In the genomic region with DNA sequence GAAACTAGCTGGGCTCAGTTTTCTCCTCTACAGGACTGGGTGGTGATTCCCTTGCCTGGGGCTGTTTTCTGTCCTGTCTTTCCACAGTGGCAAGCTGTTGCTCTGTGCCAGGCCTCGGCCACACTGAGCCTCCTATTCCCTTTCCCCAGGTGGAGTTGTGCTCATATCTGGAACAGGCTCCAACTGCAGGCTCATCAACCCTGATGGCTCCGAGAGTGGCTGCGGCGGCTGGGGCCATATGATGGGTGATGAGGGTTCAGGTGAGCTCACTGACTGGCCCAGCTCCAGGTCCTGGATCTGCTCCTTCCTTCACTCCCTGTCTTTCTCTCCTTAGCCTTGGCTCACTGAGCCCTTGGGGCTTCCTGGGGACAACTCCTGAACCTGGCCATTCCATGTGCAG, we compare ENCODE assay signal across 11 cellular contexts. TPM values are rescaled to one million over a fixed set of nuclear protein-coding genes. Genes with fewer than 3 reads are reported as not detected.
DNase-seq lines count a peak whose midpoint lies in the region; ATAC-seq, FAIRE-seq and TF ChIP-seq lines count a peak whose summit lies in the region.
"Had no signal": no experiment of that assay in that cellular context is flagged by ENCODE, and none has a peak within 500 bp of the region (broad histone marks: within the 10 kb centered on the region; RNA-seq: fewer than 3 reads in every experiment).

No MANE protein-coding gene starts in this region.

- CTCF ChIA-PET in activated CD8-positive, alpha-beta T cell treated with anti-CD3 and anti-CD28 coated beads for 36 hours (lab: Charles Lee) = interaction anchor here (1.4 to 7.4 kb wide), 2 partner anchors 28 to 155 kb away, joined by 3 to 71 read pairs; a partner anchor contains a TSS

- H3K4me3 ChIP-seq in transverse colon = no peak overlapping the region
- H3K4me3 ChIP-seq in kidney (ENCODE audit: low read length in 2 of 2) = no peak overlapping the region

- no peak for TF ChIP-seq POLR2A in transverse colon (IDR thresholded peaks at IDR 0.05)

- 90% methylated on average over 4 of the region's 4 CpGs; no CpG with 5 or more reads in 1 of the 2 donors for WGBS in transverse colon (ENCODE audit: low coverage in 1 of 2), 2 donors

- peaks cover 59% of the 10 kb centered on the region for H3K4me1 Mint-ChIP-seq in activated T-cell treated with anti-CD3 and anti-CD28 coated beads, Interleukin-2, amount 50 U/mL, for 72 hours (ENCODE audit: low read depth)
- H3K4me1 Mint-ChIP-seq in activated CD8-positive, alpha-beta T cell treated with anti-CD3 and anti-CD28 coated beads for 36 hours (ENCODE audit: low read depth) = peaks cover 47% of the 10 kb centered on the region

- H3K4me1 ChIP-seq in transverse colon (peaks cover 24 to 36% (median 27%) of the 10 kb centered on the region in 4 donors), kidney (ENCODE audit: control insufficient read depth in 1 of 2, insufficient read depth in 1 of 2, low read depth in 1 of 2, low read length in 2 of 2) (peaks cover 4 to 14% of the 10 kb centered on the region in 2 donors)

- H3K4me3 Mint-ChIP-seq in activated T-cell treated with anti-CD3 and anti-CD28 coated beads, Interleukin-2, amount 50 U/mL, for 72 hours = peak overlapping the region; percentile 33 to 88
- H3K4me3 Mint-ChIP-seq in activated CD8-positive, alpha-beta T cell treated with anti-CD3 and anti-CD28 coated beads for 36 hours = peak overlapping the region; percentile 15

- no peaks in the 10 kb centered on the region for H3K27me3 Mint-ChIP-seq in activated T-cell treated with anti-CD3 and anti-CD28 coated beads, Interleukin-2, amount 50 U/mL, for 72 hours (ENCODE audit: low read depth)
- no peaks in the 10 kb centered on the region for H3K27me3 Mint-ChIP-seq in activated CD8-positive, alpha-beta T cell treated with anti-CD3 and anti-CD28 coated beads for 36 hours

- H3K9me3 ChIP-seq in transverse colon = no peaks in the 10 kb centered on the region
- no peaks in the 10 kb centered on the region for H3K9me3 ChIP-seq in kidney (ENCODE audit: control insufficient read depth in 1 of 2, low read length in 2 of 2)
- H3K9me3 ChIP-seq: SK-N-SH had no signal

- H3K27ac ChIP-seq in layer of hippocampus (ENCODE audit: low read depth, low read length) (peak overlapping the region; percentile 39), transverse colon (peak overlapping the region; percentile 32 to 66 (median 48)), kidney (ENCODE audit: low read depth in 2 of 2, low read length in 2 of 2) (no peak overlapping the region)

- peaks cover 7 to 10% of the 10 kb centered on the region in 2 donors for H3K36me3 Mint-ChIP-seq in activated T-cell treated with anti-CD3 and anti-CD28 coated beads, Interleukin-2, amount 50 U/mL, for 72 hours (ENCODE audit: insufficient read depth in 2 of 2)
- H3K36me3 Mint-ChIP-seq in activated CD8-positive, alpha-beta T cell treated with anti-CD3 and anti-CD28 coated beads for 36 hours (ENCODE audit: low read depth) = peaks cover 20% of the 10 kb centered on the region

- no peak for DNase-seq in activated T-cell treated with anti-CD3 and anti-CD28 coated beads, Interleukin-2, amount 50 U/mL, for 72 hours
- no peak for DNase-seq in activated T-cell treated with anti-CD3 and anti-CD28 coated beads, Interleukin-2, amount 50 U/mL, for 48 hours
- no peak for DNase-seq in activated CD8-positive, alpha-beta T cell treated with anti-CD3 and anti-CD28 coated beads for 36 hours
- DNase-seq in transverse colon (no peak), kidney (no peak)
- DNase-seq: NCI-H1105 treated with DMSO at 0.1 percent for 48 hours, NCI-H69, SK-N-SH had no signal

- no peak for FAIRE-seq in kidney (lab: Jason Lieb, UNC)

- intact Hi-C loops in activated CD8-positive, alpha-beta T cell treated with anti-CD3 and anti-CD28 coated beads for 36 hours (cut with micrococcal nuclease) = no loop called here
- intact Hi-C loops in transverse colon (cut with DNase I; ENCODE audit: low total_unique reads) = no loop called here
- intact Hi-C loops in kidney (cut with DNase I) = no loop called here

- H3K9ac ChIP-seq in kidney (ENCODE audit: low read length in 2 of 2) = no peak overlapping the region
- H3K9ac ChIP-seq: SK-N-SH had no signal

- no peak for ATAC-seq in activated T-cell treated with anti-CD3 and anti-CD28 coated beads, Interleukin-2, amount 50 U/mL, for 72 hours (replicated peaks in 1 of 2)
- ATAC-seq in activated CD8-positive, alpha-beta T cell treated with anti-CD3 and anti-CD28 coated beads for 36 hours = no peak
- ATAC-seq in HG03175 (IDR thresholded peaks at IDR 0.05; ENCODE audit: unreplicated experiment) (no peak), GM19452 (IDR thresholded peaks at IDR 0.05; ENCODE audit: unreplicated experiment) (no peak)

- H3K27me3 ChIP-seq in layer of hippocampus (ENCODE audit: control insufficient read depth, insufficient read depth, low read length) (no peaks in the 10 kb centered on the region), transverse colon (no peaks in the 10 kb centered on the region)

- H3K27ac Mint-ChIP-seq in activated T-cell treated with anti-CD3 and anti-CD28 coated beads, Interleukin-2, amount 50 U/mL, for 72 hours = peak overlapping the region; percentile 25
- peak overlapping the region; percentile 83 for H3K27ac Mint-ChIP-seq in activated CD8-positive, alpha-beta T cell treated with anti-CD3 and anti-CD28 coated beads for 36 hours

- POLR2A ChIA-PET in activated CD8-positive, alpha-beta T cell treated with anti-CD3 and anti-CD28 coated beads for 36 hours (lab: Charles Lee) = interaction anchor here (2.5 kb wide), 1 partner anchor 9 kb away, joined by 17 read pairs; no protein-coding TSS in a partner anchor

- no peaks in the 10 kb centered on the region for H3K9me3 Mint-ChIP-seq in activated T-cell treated with anti-CD3 and anti-CD28 coated beads, Interleukin-2, amount 50 U/mL, for 72 hours
- no peaks in the 10 kb centered on the region for H3K9me3 Mint-ChIP-seq in activated CD8-positive, alpha-beta T cell treated with anti-CD3 and anti-CD28 coated beads for 36 hours

- in situ Hi-C loops in transverse colon (cut with MboI; ENCODE audit: low pct_ligation_motif_present in 1 of 4, low pct_unique_long_range_greater_than_20kb in 1 of 4, low sequenced_read_pairs in 3 of 4) = no loop called here

- no peak for TF ChIP-seq EP300 in transverse colon (IDR thresholded peaks at IDR 0.05; ENCODE audit: low read depth)

- H3K36me3 ChIP-seq in transverse colon (peaks cover 0 to 19% (median 8%) of the 10 kb centered on the region in 4 donors), kidney (ENCODE audit: control insufficient read depth in 1 of 2, insufficient read depth in 2 of 2, low read length in 2 of 2) (peaks cover 16 to 18% of the 10 kb centered on the region in 2 donors)

- TF ChIP-seq CTCF in activated CD8-positive, alpha-beta T cell treated with anti-CD3 and anti-CD28 coated beads for 36 hours (IDR thresholded peaks at IDR 0.05) = no peak
- TF ChIP-seq CTCF in transverse colon (IDR thresholded peaks at IDR 0.05) = no peak
- TF ChIP-seq CTCF in kidney (IDR thresholded peaks at IDR 0.05; ENCODE audit: borderline replicate concordance, extremely low read depth, insufficient read depth) = no peak

RNA-seq across cellular contexts. Expression of a gene that starts 4.0 kb away (rescaled TPM):
- 10 to 100 TPM; 51.3 to 53.8 TPM for total RNA-seq in activated T-cell treated with anti-CD3 and anti-CD28 coated beads, Interleukin-2, amount 50 U/mL, for 72 hours
- total RNA-seq in activated CD8-positive, alpha-beta T cell treated with anti-CD3 and anti-CD28 coated beads for 36 hours = 10 to 100 TPM; 33.6 to 38.7 TPM
- total RNA-seq in transverse colon (100 to 1,000 TPM in 1 of 4 donors, 10 to 100 TPM in 3; 58.0 to 125 (median 67.6) TPM), kidney (113 TPM)
- 102 TPM for polyA plus RNA-seq in kidney (ENCODE audit: insufficient read depth, low read depth, low replicate concordance)

RNA-seq across cellular contexts. Expression of a gene that starts 57.5 kb away (rescaled TPM):
- 10 to 100 TPM; 20.8 to 31.8 TPM for total RNA-seq in activated T-cell treated with anti-CD3 and anti-CD28 coated beads, Interleukin-2, amount 50 U/mL, for 72 hours
- 10 to 100 TPM; 13.8 to 14.0 TPM for total RNA-seq in activated CD8-positive, alpha-beta T cell treated with anti-CD3 and anti-CD28 coated beads for 36 hours
- total RNA-seq in transverse colon (10 to 100 TPM in 3 of 4 donors, not detected in 1; 10.3 to 24.1 (median 18.6) TPM), kidney (20.3 TPM)
- polyA plus RNA-seq in kidney (ENCODE audit: insufficient read depth, low read depth, low replicate concordance) = 29.0 TPM

RNA-seq across cellular contexts. Expression of a gene that starts 57.9 kb away (rescaled TPM):
- total RNA-seq in activated T-cell treated with anti-CD3 and anti-CD28 coated beads, Interleukin-2, amount 50 U/mL, for 72 hours = 10 to 100 TPM; 35.0 to 35.8 TPM
- total RNA-seq in activated CD8-positive, alpha-beta T cell treated with anti-CD3 and anti-CD28 coated beads for 36 hours = 10 to 100 TPM; 41.7 to 47.0 TPM
- total RNA-seq in transverse colon = 10 to 100 TPM in 3 of 4 donors, 1 to 10 TPM in 1; 7.5 to 22.9 (median 12.8) TPM
- total RNA-seq in kidney = 32.3 TPM
- polyA plus RNA-seq in kidney (ENCODE audit: insufficient read depth, low read depth, low replicate concordance) = 14.6 TPM

Comparison
In these comparisons a context has a peak if more than half of its experiments do, and no peak if none do; other contexts are left out.
1. H3K27ac ChIP-seq: peak in layer of hippocampus (single experiment) and transverse colon (4 of 4); none in kidney (0 of 2).